12 cellular contexts compared by ENCODE assay signal in genomic region chr6:22363166-22363965, GRCh38.
DNase-seq lines count a peak whose midpoint lies in the region; FAIRE-seq and TF ChIP-seq lines count a peak whose summit lies in the region.
"Had no signal": no experiment of that assay in that cellular context is flagged by ENCODE, and none has a peak within 500 bp of the region (broad histone marks: within the 10 kb centered on the region; RNA-seq: fewer than 3 reads in every experiment).

No MANE protein-coding gene starts in this region.

- POLR2A ChIA-PET in endothelial cell of umbilical vein (lab: Charles Lee) = no interaction called here

- H3K4me2 ChIP-seq in endothelial cell of umbilical vein (ENCODE audit: insufficient read depth, low read length) = no peak overlapping the region

- intact Hi-C loops in endothelial cell of umbilical vein (cut with micrococcal nuclease) = no loop called here

- TF ChIP-seq POLR2A in endothelial cell of umbilical vein (IDR thresholded peaks at IDR 0.05; ENCODE audit: low read depth, low read length) = no peak

- no peaks in the 10 kb centered on the region for H3K9me3 ChIP-seq in endothelial cell of umbilical vein (replicated peaks; ENCODE audit: control insufficient read depth, insufficient read depth, low read length)
- H3K9me3 ChIP-seq: lower lobe of right lung had no signal

- H2AFZ ChIP-seq in endothelial cell of umbilical vein (ENCODE audit: low read depth, low read length) = peak overlapping the region; percentile 28

- peaks cover 15% of the 10 kb centered on the region for H3K4me1 ChIP-seq in endothelial cell of umbilical vein (ENCODE audit: control insufficient read depth, extremely low read depth, insufficient read depth, low read length)
- H3K4me1 ChIP-seq: gastroesophageal sphincter, right atrium auricular region had no signal

- H4K20me1 ChIP-seq in endothelial cell of umbilical vein (replicated peaks; ENCODE audit: control insufficient read depth, extremely low read depth, insufficient read depth, low read length) = no peaks in the 10 kb centered on the region

- H3K4me3 ChIP-seq in endothelial cell of umbilical vein (replicated peaks in 1 of 3; ENCODE audit: insufficient read depth in 1 of 3, low read depth in 1 of 3, low read length in 3 of 3) = no peak overlapping the region
- H3K4me3 ChIP-seq: gastroesophageal sphincter, lower lobe of right lung, right atrium auricular region had no signal

- no peak for TF ChIP-seq CTCF in endothelial cell of umbilical vein (IDR thresholded peaks at IDR 0.05; ENCODE audit: extremely low read depth in 1 of 2, insufficient read depth in 1 of 2, low read depth in 1 of 2, low read length in 2 of 2)

- no peaks in the 10 kb centered on the region for H3K9me1 ChIP-seq in endothelial cell of umbilical vein (replicated peaks; ENCODE audit: control insufficient read depth, extremely low read depth, insufficient read depth, low read length)

- no peaks in the 10 kb centered on the region for H3K79me2 ChIP-seq in endothelial cell of umbilical vein (ENCODE audit: control insufficient read depth, insufficient read depth, low read length)

- CTCF ChIA-PET in endothelial cell of umbilical vein (lab: Charles Lee) = interaction anchor here (1.2 to 1.3 kb wide), 2 partner anchors 464 to 774 kb away, joined by 3 to 4 read pairs; no protein-coding TSS in a partner anchor

- BruUV-seq in endothelial cell of umbilical vein (replicated peaks; lab: Mats Ljungman, UMichigan) = no TSS peak

- peak overlapping the region; percentile 1 for H3K27ac ChIP-seq in endothelial cell of umbilical vein (ENCODE audit: insufficient read depth, low read depth, low read length)
- H3K27ac ChIP-seq: gastroesophageal sphincter, lower lobe of right lung, right atrium auricular region had no signal

- no peaks in the 10 kb centered on the region for H3K36me3 ChIP-seq in endothelial cell of umbilical vein (ENCODE audit: control insufficient read depth in 2 of 2, extremely low read depth in 1 of 2, insufficient read depth in 2 of 2, low read length in 2 of 2)
- H3K36me3 ChIP-seq: gastroesophageal sphincter, lower lobe of right lung, right atrium auricular region had no signal

- H3K27me3 ChIP-seq in endothelial cell of umbilical vein (ENCODE audit: control insufficient read depth in 2 of 2, insufficient read depth in 2 of 2, low read length in 2 of 2) = no peaks in the 10 kb centered on the region
- H3K27me3 ChIP-seq: gastroesophageal sphincter, right atrium auricular region had no signal

- DNase-seq in NOMO-1 treated with DMSO at 0.1 percent for 48 hours (lab: John Stamatoyannopoulos, UW; ENCODE audit: unreplicated experiment) (peak; percentile 2), NOMO-1 treated with dmso at 0.1 percent for 144 hours (lab: John Stamatoyannopoulos, UW; ENCODE audit: unreplicated experiment) (no peak), NCI-H345 treated with DMSO at 0.1 percent for 48 hours (lab: John Stamatoyannopoulos, UW; ENCODE audit: unreplicated experiment) (peak; percentile 94), endothelial cell of umbilical vein (ENCODE audit: low read depth, low spot score) (peak; percentile 67), NK-92 (lab: John Stamatoyannopoulos, UW; ENCODE audit: unreplicated experiment) (no peak), epidermal melanocyte (ENCODE audit: insufficient read length, low spot score) (no peak)
- DNase-seq in stimulated activated naive CD4-positive, alpha-beta T cell treated with Interleukin-2 at 50 U/mL for 16 hours (lab: John Stamatoyannopoulos, UW) = no peak
- no peak for DNase-seq in activated CD4-positive, alpha-beta T cell treated with anti-CD3 and anti-CD28 coated beads, Interleukin-2, amount 50 U/mL, for 1 hour
- DNase-seq: cerebellar nuclear complex, lower lobe of right lung had no signal

- H3K9ac ChIP-seq in endothelial cell of umbilical vein (replicated peaks; ENCODE audit: extremely low read depth, insufficient read depth, low read length) = no peak overlapping the region

- dilution Hi-C loops in endothelial cell of umbilical vein (cut with MboI; ENCODE audit: extremely low pct_ligation_motif_present, low sequenced_read_pairs) = no loop called here

- FAIRE-seq in endothelial cell of umbilical vein (lab: Jason Lieb, UNC) = no peak

TF ChIP-seq in endothelial cell of umbilical vein, 7 proteins besides CTCF, POLR2A, EP300 and RAD21:
- TF ChIP-seq JUN (IDR thresholded peaks at IDR 0.05; ENCODE audit: borderline replicate concordance, insufficient read depth, insufficient read length, low read depth) (no peak), GATA2 (IDR thresholded peaks at IDR 0.05; ENCODE audit: insufficient read depth, insufficient read length, low read depth, low read length) (peak; percentile 73), MYC (IDR thresholded peaks at IDR 0.05; ENCODE audit: low read depth, low read length) (no peak), MAX (IDR thresholded peaks at IDR 0.05; ENCODE audit: insufficient read depth, insufficient read length) (no peak)

Comparison
In these comparisons a context has a peak if more than half of its experiments do, and no peak if none do; other contexts are left out.
1. DNase-seq: peak in NOMO-1 treated with DMSO at 0.1 percent for 48 hours (single experiment), NCI-H345 treated with DMSO at 0.1 percent for 48 hours (single experiment) and endothelial cell of umbilical vein (single experiment); none in NOMO-1 treated with dmso at 0.1 percent for 144 hours (single experiment), stimulated activated naive CD4-positive, alpha-beta T cell treated with Interleukin-2 at 50 U/mL for 16 hours (single experiment), NK-92 (single experiment), epidermal melanocyte (single experiment) and activated CD4-positive, alpha-beta T cell treated with anti-CD3 and anti-CD28 coated beads, Interleukin-2, amount 50 U/mL, for 1 hour (single experiment).